10 cellular contexts compared by ENCODE assay signal in genomic region chr2:230942920-230943896, GRCh38. TPM values are rescaled to one million over a fixed set of nuclear protein-coding genes. Genes with fewer than 3 reads are reported as not detected.
DNase-seq lines count a peak whose midpoint lies in the region; ATAC-seq and TF ChIP-seq lines count a peak whose summit lies in the region.
"Had no signal": no experiment of that assay in that cellular context is flagged by ENCODE, and none has a peak within 500 bp of the region (broad histone marks: within the 10 kb centered on the region; RNA-seq: fewer than 3 reads in every experiment).

No MANE protein-coding gene starts in this region.

- peaks cover 4% of the 10 kb centered on the region for H3K27me3 Mint-ChIP-seq in activated CD4-positive, alpha-beta T cell treated with anti-CD3 and anti-CD28 coated beads for 36 hours
- H3K27me3 Mint-ChIP-seq in T-helper 17 cell (peaks cover 36% of the 10 kb centered on the region), HFFc6 (ENCODE audit: insufficient read depth) (peaks cover 28% of the 10 kb centered on the region)

- H3K9me3 ChIP-seq in T-helper 17 cell (ENCODE audit: control insufficient read depth, low read length, poor library complexity, severe bottlenecking) (no peaks in the 10 kb centered on the region), gastrocnemius medialis (no peaks in the 10 kb centered on the region)
- H3K9me3 ChIP-seq: A549 had no signal

- no peaks in the 10 kb centered on the region for H3K36me3 Mint-ChIP-seq in activated CD4-positive, alpha-beta T cell treated with anti-CD3 and anti-CD28 coated beads for 36 hours (ENCODE audit: low read depth)
- H3K36me3 Mint-ChIP-seq in T-helper 17 cell (ENCODE audit: low read depth), result peaks cover 2% of the 10 kb centered on the region
- H3K36me3 Mint-ChIP-seq in HFFc6 (ENCODE audit: low read depth), result no peaks in the 10 kb centered on the region

- no peak overlapping the region for H3K4me3 ChIP-seq in gastrocnemius medialis
- H3K4me3 ChIP-seq: A549 had no signal

- peak overlapping the region; percentile 75 for H3K27ac Mint-ChIP-seq in activated CD4-positive, alpha-beta T cell treated with anti-CD3 and anti-CD28 coated beads for 36 hours
- H3K27ac Mint-ChIP-seq in T-helper 17 cell, result no peak overlapping the region
- no peak overlapping the region for H3K27ac Mint-ChIP-seq in HFFc6

- in situ Hi-C loops in gastrocnemius medialis (cut with MboI; ENCODE audit: low sequenced_read_pairs in 4 of 4), result no loop called here

- DNase-seq in activated CD4-positive, alpha-beta T cell treated with anti-CD3 and anti-CD28 coated beads for 36 hours, result peak; percentile 78
- DNase-seq in activated CD4-positive, alpha-beta T cell treated with anti-CD3 and anti-CD28 coated beads, Interleukin-2, amount 50 U/mL, for 1 hour, result no peak
- DNase-seq in T-helper 17 cell (no peak), left ventricle myocardium superior (no peak), HFFc6 (no peak), gastrocnemius medialis (no peak), NCI-H2107 treated with DMSO at 0.1 percent for 48 hours (lab: John Stamatoyannopoulos, UW; ENCODE audit: unreplicated experiment) (no peak)

- peak overlapping the region; percentile 61 for H3K4me3 Mint-ChIP-seq in activated CD4-positive, alpha-beta T cell treated with anti-CD3 and anti-CD28 coated beads for 36 hours
- H3K4me3 Mint-ChIP-seq in T-helper 17 cell (peak overlapping the region; percentile 52), HFFc6 (no peak overlapping the region)

- no peak overlapping the region for H3K27ac ChIP-seq in gastrocnemius medialis
- H3K27ac ChIP-seq: A549 had no signal

- intact Hi-C loops in activated CD4-positive, alpha-beta T cell treated with anti-CD3 and anti-CD28 coated beads for 36 hours (cut with DNase I, micrococcal nuclease), result loop anchor here in 1 of 2 experiments (5.0 kb wide), 1 partner anchor 36 kb away; no protein-coding TSS in a partner anchor
- intact Hi-C loops in left ventricle myocardium superior (cut with micrococcal nuclease) (no loop called here), gastrocnemius medialis (cut with DNase I; ENCODE audit: low total_unique reads) (no loop called here)

- H3K27me3 ChIP-seq in gastrocnemius medialis, result no peaks in the 10 kb centered on the region

- no peak for TF ChIP-seq CTCF in HFFc6 (IDR thresholded peaks at IDR 0.05)
- no peak for TF ChIP-seq CTCF in gastrocnemius medialis (IDR thresholded peaks at IDR 0.05 in 4 of 5, conservative IDR thresholded peaks at IDR 0.05 in 1 of 5)

- peaks cover 27% of the 10 kb centered on the region for H3K4me1 Mint-ChIP-seq in activated CD4-positive, alpha-beta T cell treated with anti-CD3 and anti-CD28 coated beads for 36 hours
- H3K4me1 Mint-ChIP-seq in T-helper 17 cell, result peaks cover 9% of the 10 kb centered on the region
- no peaks in the 10 kb centered on the region for H3K4me1 Mint-ChIP-seq in HFFc6 (ENCODE audit: low read depth)

- POLR2A ChIA-PET in activated CD4-positive, alpha-beta T cell treated with anti-CD3 and anti-CD28 coated beads for 36 hours (lab: Charles Lee), result interaction anchor here (1.6 kb wide), 1 partner anchor 18 kb away, joined by 4 read pairs; the partner anchor contains the start of gene GPR55

- no peaks in the 10 kb centered on the region for H3K4me1 ChIP-seq in gastrocnemius medialis
- H3K4me1 ChIP-seq: A549 had no signal

- TF ChIP-seq POLR2A in gastrocnemius medialis (IDR thresholded peaks at IDR 0.05), result no peak

- CTCF ChIA-PET in activated CD4-positive, alpha-beta T cell treated with anti-CD3 and anti-CD28 coated beads for 36 hours (lab: Charles Lee), result no interaction called here

- no peaks in the 10 kb centered on the region for H3K36me3 ChIP-seq in gastrocnemius medialis

- peak; percentile 78 for ATAC-seq in activated CD4-positive, alpha-beta T cell treated with anti-CD3 and anti-CD28 coated beads for 36 hours
- ATAC-seq in HG02798 (IDR thresholded peaks at IDR 0.05; ENCODE audit: poor library complexity, unreplicated experiment) (peak; percentile 66), T-helper 17 cell (peak; percentile 68), left ventricle myocardium superior (peak; percentile 48), gastrocnemius medialis (no peak)

- peaks cover 1% of the 10 kb centered on the region for H3K9me3 Mint-ChIP-seq in activated CD4-positive, alpha-beta T cell treated with anti-CD3 and anti-CD28 coated beads for 36 hours (ENCODE audit: low read depth)
- no peaks in the 10 kb centered on the region for H3K9me3 Mint-ChIP-seq in HFFc6

RNA-seq across cellular contexts. Expression of gene GPR55, which starts 18.2 kb away (rescaled TPM):
- 1 to 10 TPM; 3.6 to 4.0 TPM for total RNA-seq in activated CD4-positive, alpha-beta T cell treated with anti-CD3 and anti-CD28 coated beads for 36 hours
- total RNA-seq in T-helper 17 cell (1 to 10 TPM; 3.8 to 8.3 TPM), left ventricle myocardium superior (not detected), gastrocnemius medialis (not detected)
- not detected for total RNA-seq in HFFc6 (2021; fragmentation: NEBNext Ultra II Directional; extraction: Animal tissue kit (Norgen Biotek cat#: 25700))
- total RNA-seq: fibroblast of villous mesenchyme had no signal

RNA-seq across cellular contexts. Expression of gene SPATA3, which starts 52.7 kb away (rescaled TPM):
- total RNA-seq in activated CD4-positive, alpha-beta T cell treated with anti-CD3 and anti-CD28 coated beads for 36 hours, result 1 to 10 TPM; 1.1 to 1.3 TPM
- total RNA-seq in T-helper 17 cell (not detected), left ventricle myocardium superior (not detected), gastrocnemius medialis (not detected)
- not detected for total RNA-seq in HFFc6 (2021; fragmentation: NEBNext Ultra II Directional; extraction: Animal tissue kit (Norgen Biotek cat#: 25700))
- total RNA-seq: fibroblast of villous mesenchyme had no signal

Comparison
In these comparisons a context has a peak if more than half of its experiments do, and no peak if none do; other contexts are left out.
1. ATAC-seq: peak in activated CD4-positive, alpha-beta T cell treated with anti-CD3 and anti-CD28 coated beads for 36 hours (single experiment), HG02798 (single experiment), T-helper 17 cell (single experiment) and left ventricle myocardium superior (single experiment); none in gastrocnemius medialis (0 of 2).